ENCODE assay signal across 10 cellular contexts in genomic region chr3:42264399-42265058, GRCh38. TPM values are rescaled to one million over a fixed set of nuclear protein-coding genes. Genes with fewer than 3 reads are reported as not detected.
DNase-seq lines count a peak whose midpoint lies in the region; ATAC-seq and TF ChIP-seq lines count a peak whose summit lies in the region.
"Had no signal": no experiment of that assay in that cellular context is flagged by ENCODE, and none has a peak within 500 bp of the region (broad histone marks: within the 10 kb centered on the region; RNA-seq: fewer than 3 reads in every experiment).

No MANE protein-coding gene starts in this region.

- DNase-seq in ELR (ENCODE audit: low read depth) (peak; percentile 28), SK-MEL-5 (ENCODE audit: low read depth, low spot score) (peak; percentile 20), foreskin fibroblast (peak; percentile 50 to 85), sciatic nerve (ENCODE audit: low spot score) (no peak), KG1 (lab: John Stamatoyannopoulos, UW) (no peak), osteocyte (ENCODE audit: extremely low spot score, unreplicated experiment) (no peak), NCI-H146 treated with DMSO at 0.1 percent for 48 hours (lab: John Stamatoyannopoulos, UW; ENCODE audit: unreplicated experiment) (no peak)
- DNase-seq in activated CD4-positive, CD25-positive, alpha-beta regulatory T cell (lab: John Stamatoyannopoulos, UW), result no peak
- DNase-seq: activated gamma-delta T cell treated with Interleukin-2 at 50 U/mL for 16 hours, NCI-H187 had no signal

- peaks cover 2% of the 10 kb centered on the region for H3K4me1 Mint-ChIP-seq in osteocyte (ENCODE audit: unreplicated experiment)

- H3K27ac Mint-ChIP-seq in osteocyte (ENCODE audit: unreplicated experiment), result no peak overlapping the region

- no peaks in the 10 kb centered on the region for H3K9me3 Mint-ChIP-seq in osteocyte (ENCODE audit: unreplicated experiment)

- peak; percentile 67 for ATAC-seq in sciatic nerve

- in situ Hi-C loops in SK-MEL-5 (cut with HindIII; ENCODE audit: low pct_unique_long_range_greater_than_20kb, low sequenced_read_pairs), result no loop called here

- no peaks in the 10 kb centered on the region for H3K36me3 Mint-ChIP-seq in osteocyte (ENCODE audit: unreplicated experiment)

- no peak overlapping the region for H3K4me3 ChIP-seq in foreskin fibroblast (ENCODE audit: low read depth in 1 of 2, low read length in 2 of 2)

- H3K4me3 Mint-ChIP-seq in osteocyte (ENCODE audit: unreplicated experiment), result no peak overlapping the region

- TF ChIP-seq CTCF in foreskin fibroblast (IDR thresholded peaks at IDR 0.05; ENCODE audit: low read depth, low read length) (no peak), osteocyte (IDR thresholded peaks at IDR 0.05) (no peak)

- intact Hi-C loops in sciatic nerve (cut with DNase I), result no loop called here

- H3K27me3 Mint-ChIP-seq in osteocyte (ENCODE audit: unreplicated experiment), result peaks cover 48% of the 10 kb centered on the region

RNA-seq across cellular contexts. Expression of gene CCK, which starts 1.5 kb away (rescaled TPM):
- 0.21 TPM in 1 of 2 replicates, not detected in the other for total RNA-seq in SK-MEL-5 (2014; rRNA removed; shearing (Covaris generic))
- polyA plus RNA-seq in SK-MEL-5 (2015; cell fraction: cytosol; rRNA removed), result 0.68 TPM in 1 of 2 replicates, not detected in the other
- polyA plus RNA-seq in SK-MEL-5 (2015; cell fraction: nucleus; rRNA removed), result not detected in 2 replicates
- total RNA-seq in sciatic nerve (not detected), osteocyte (not detected in 2 replicates)

Comparison
In these comparisons a context has a peak if more than half of its experiments do, and no peak if none do; other contexts are left out.
1. DNase-seq: peak in ELR (single experiment), SK-MEL-5 (single experiment) and foreskin fibroblast (2 of 2); none in sciatic nerve (single experiment), KG1 (single experiment), activated CD4-positive, CD25-positive, alpha-beta regulatory T cell (0 of 4), osteocyte (single experiment) and NCI-H146 treated with DMSO at 0.1 percent for 48 hours (single experiment).